Comparison of ENCODE assay signal across 29 cellular contexts in the genomic region with DNA sequence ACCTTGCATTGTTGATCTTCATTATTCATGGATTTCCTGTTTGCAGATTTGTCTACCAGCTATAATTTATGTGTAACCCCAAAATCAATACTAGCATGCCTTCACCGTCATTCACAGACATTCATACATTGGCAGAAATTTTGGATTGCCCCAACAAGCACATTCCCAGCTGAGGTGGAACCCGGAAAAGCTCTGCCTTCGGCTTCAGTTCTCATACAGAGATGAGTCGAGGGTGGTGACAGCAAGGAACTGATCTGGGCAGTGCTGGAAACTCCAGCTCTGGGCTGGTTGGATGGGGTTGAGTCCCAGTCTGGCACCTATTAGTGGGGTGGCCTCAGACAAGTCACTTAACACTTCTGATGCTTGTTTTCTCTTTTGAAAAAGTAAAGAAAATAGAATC.
"Had no signal": no experiment of that assay in that cellular context is flagged by ENCODE, and none has a peak within 500 bp of the region (broad histone marks: within the 10 kb centered on the region; RNA-seq: fewer than 3 reads in every experiment).

No MANE protein-coding gene starts in this region.

- H3K27me3 ChIP-seq: adrenal gland, Peyer's patch had no signal

- H3K4me1 ChIP-seq: adrenal gland, Peyer's patch had no signal

- H3K27ac ChIP-seq: adrenal gland, Peyer's patch had no signal

- H3K4me3 ChIP-seq: adrenal gland, K562, Peyer's patch had no signal

- FAIRE-seq: K562 had no signal

- H3K9me3 ChIP-seq: adrenal gland, Peyer's patch had no signal

- ATAC-seq: activated naive CD4-positive, alpha-beta T cell treated with anti-CD3 and anti-CD28 coated beads, Interleukin-2, amount 50 U/mL, for 72 hours; activated T-cell treated with anti-CD3 and anti-CD28 coated beads, Interleukin-2, amount 50 U/mL, for 4 hours; K562; PC-3 had no signal

- H3K36me3 ChIP-seq: adrenal gland, Peyer's patch had no signal

- DNase-seq: activated B cell treated with CpG ODN at 0.5 μM for 24 hours; activated CD4-positive, alpha-beta memory T cell treated with anti-CD3 and anti-CD28 coated beads for 36 hours; activated CD4-positive, alpha-beta T cell treated with anti-CD3 and anti-CD28 coated beads for 4 hours; activated CD4-positive, alpha-beta T cell treated with anti-CD3 and anti-CD28 coated beads, Interleukin-2, amount 50 U/mL, for 1 hour; activated CD4-positive, CD25-positive, alpha-beta regulatory T cell treated with anti-CD3 and anti-CD28 coated beads, Interleukin-2, amount 50 U/mL, for 72 hours; activated CD8-positive, alpha-beta memory T cell treated with anti-CD3 and anti-CD28 coated beads, Interleukin-2, amount 50 U/mL, for 4 hours; activated gamma-delta T cell treated with Interleukin-2 at 50 U/mL for 16 hours; activated naive CD4-positive, alpha-beta T cell treated with anti-CD3 and anti-CD28 coated beads for 36 hours; activated T-cell treated with anti-CD3 and anti-CD28 coated beads for 4 hours; activated T-cell treated with anti-CD3 and anti-CD28 coated beads, Interleukin-2, amount 50 U/mL, for 4 hours; adrenal gland; anterior cingulate cortex; NCI-H1105 treated with DMSO at 0.1 percent for 48 hours; NCI-H1436; NCI-H1694; NCI-H1930; NCI-H2081 treated with DMSO at 0.1 percent for 48 hours; NCI-H226; NCI-H524 treated with DMSO at 0.1 percent for 48 hours; PC-3; Peyer's patch; Right ventricle myocardium superior; RPMI8226; SW 1271; T-helper 1 cell; T-helper 2 cell; T-helper 9 cell had no signal
